In genomic region chr1:109080441-109081082, GRCh38 we compare ENCODE assay signal across 21 cellular contexts. TPM values are rescaled to one million over a fixed set of nuclear protein-coding genes. Genes with fewer than 3 reads are reported as not detected.
DNase-seq lines count a peak whose midpoint lies in the region; ATAC-seq and TF ChIP-seq lines count a peak whose summit lies in the region.
"Had no signal": no experiment of that assay in that cellular context is flagged by ENCODE, and none has a peak within 500 bp of the region (broad histone marks: within the 10 kb centered on the region; RNA-seq: fewer than 3 reads in every experiment).

No MANE protein-coding gene starts in this region.

- H3K4me2 ChIP-seq in parathyroid adenoma (ENCODE audit: low read length) = no peak overlapping the region

- no peaks in the 10 kb centered on the region for H3K36me3 ChIP-seq in heart right ventricle
- no peaks in the 10 kb centered on the region for H3K36me3 ChIP-seq in parathyroid adenoma (ENCODE audit: control insufficient read depth, insufficient read depth, low read length)
- H3K36me3 ChIP-seq in upper lobe of right lung = no peaks in the 10 kb centered on the region

- ATAC-seq in heart right ventricle = peak in 1 of 8 donors; percentile 39
- no peak for ATAC-seq in upper lobe of right lung
- ATAC-seq: esophagus mucosa had no signal

- H3K4me3 ChIP-seq in heart right ventricle (peak overlapping the region in 3 of 10 donors; percentile 1 to 23 (median 5)), parathyroid adenoma (ENCODE audit: low read depth, low read length) (no peak overlapping the region), upper lobe of right lung (no peak overlapping the region)
- H3K4me3 ChIP-seq: coronary artery had no signal

- H3K27ac ChIP-seq in heart right ventricle (peak overlapping the region; percentile 58 to 91 (median 85)), parathyroid adenoma (peak overlapping the region; percentile 78), upper lobe of right lung (peak overlapping the region; percentile 42)
- H3K27ac ChIP-seq: RWPE1 had no signal

- no peak overlapping the region for H3K9ac ChIP-seq in parathyroid adenoma

- H3K27me3 ChIP-seq in heart right ventricle (no peaks in the 10 kb centered on the region), parathyroid adenoma (ENCODE audit: control insufficient read depth, insufficient read depth, low read length) (no peaks in the 10 kb centered on the region), upper lobe of right lung (no peaks in the 10 kb centered on the region)

- H3K79me2 ChIP-seq in parathyroid adenoma = peaks cover 2% of the 10 kb centered on the region

- H3K4me1 ChIP-seq in heart right ventricle (peaks cover 4 to 24% (median 13%) of the 10 kb centered on the region in 9 donors), parathyroid adenoma (no peaks in the 10 kb centered on the region), upper lobe of right lung (no peaks in the 10 kb centered on the region)

- H3K9me3 Mint-ChIP-seq in endothelial cell (ENCODE audit: unreplicated experiment) = no peaks in the 10 kb centered on the region
- H3K9me3 Mint-ChIP-seq: CD4-positive, CD25-positive, alpha-beta regulatory T cell; IgD-negative memory B cell; T-helper 1 cell treated with Interleukin-12 subunit alpha and Interleukin-12 subunit beta and Interleukin-4 antibody, amounts not matched to agents 30 μg/mL and 1 μg/mL, for 36 hours had no signal

- peaks cover 5% of the 10 kb centered on the region for H3K27me3 Mint-ChIP-seq in endothelial cell (ENCODE audit: unreplicated experiment)

- no peaks in the 10 kb centered on the region for H3K36me3 Mint-ChIP-seq in endothelial cell (ENCODE audit: low read depth, unreplicated experiment)
- H3K36me3 Mint-ChIP-seq: CD4-positive, CD25-positive, alpha-beta regulatory T cell; IgD-negative memory B cell had no signal

- intact Hi-C loops in heart right ventricle (cut with DNase I) = no loop called here
- intact Hi-C loops in cardiac septum (cut with DNase I) = no loop called here
- intact Hi-C loops in upper lobe of right lung (cut with DNase I) = no loop called here

- no peaks in the 10 kb centered on the region for H3K9me3 ChIP-seq in heart right ventricle
- no peaks in the 10 kb centered on the region for H3K9me3 ChIP-seq in parathyroid adenoma (ENCODE audit: control insufficient read depth, low read length)
- no peaks in the 10 kb centered on the region for H3K9me3 ChIP-seq in upper lobe of right lung

- H3K4me1 Mint-ChIP-seq in endothelial cell (ENCODE audit: unreplicated experiment) = peaks cover 15% of the 10 kb centered on the region

- no peak overlapping the region for H2AFZ ChIP-seq in parathyroid adenoma

- TF ChIP-seq CTCF in heart right ventricle (IDR thresholded peaks at IDR 0.05) (no peak), endothelial cell (IDR thresholded peaks at IDR 0.05; ENCODE audit: unreplicated experiment) (no peak), parathyroid adenoma (IDR thresholded peaks at IDR 0.05) (no peak), upper lobe of right lung (IDR thresholded peaks at IDR 0.05) (no peak), GM10266 (IDR thresholded peaks at IDR 0.05; ENCODE audit: control insufficient read depth, insufficient read depth, low read depth, missing control alignments) (no peak)

- no peak for DNase-seq in heart right ventricle
- no peak for DNase-seq in cardiac septum (ENCODE audit: low spot score)
- DNase-seq in endothelial cell (ENCODE audit: low spot score) = no peak
- no peak for DNase-seq in upper lobe of right lung
- no peak for DNase-seq in GM10266 (ENCODE audit: extremely low spot score)
- DNase-seq in NK-92 treated with Interleukin-12 subunit alpha and Interleukin-12 subunit beta, amount 100 ng/mL, for 24 hours (lab: John Stamatoyannopoulos, UW) = no peak
- no peak for DNase-seq in iPS-NIHi11 (ENCODE audit: low spot score)
- DNase-seq: activated CD4-positive, CD25-positive, alpha-beta regulatory T cell; activated effector memory CD4-positive, alpha-beta T cell treated with Interleukin-2 at 50 U/mL for 16 hours; CD4-positive, CD25-positive, alpha-beta regulatory T cell; DMS79; NCI-H1048; NCI-H82; substantia nigra had no signal

- no peak overlapping the region for H3K4me3 Mint-ChIP-seq in endothelial cell (ENCODE audit: unreplicated experiment)
- H3K4me3 Mint-ChIP-seq: T-helper 1 cell treated with Interleukin-12 subunit alpha and Interleukin-12 subunit beta and Interleukin-4 antibody, amounts not matched to agents 30 μg/mL and 1 μg/mL, for 36 hours had no signal

- WGBS in heart right ventricle, 2 donors = 67 to 79% methylated on average over 5 of the region's 5 CpGs

- H3K27ac Mint-ChIP-seq in endothelial cell (ENCODE audit: unreplicated experiment) = peak overlapping the region; percentile 33
- H3K27ac Mint-ChIP-seq: CD4-positive, CD25-positive, alpha-beta regulatory T cell; progenitor cell of endocrine pancreas; T-helper 1 cell treated with Interleukin-12 subunit alpha and Interleukin-12 subunit beta and Interleukin-4 antibody, amounts not matched to agents 30 μg/mL and 1 μg/mL, for 36 hours had no signal

RNA-seq across cellular contexts. Expression of gene TAF13, which starts 4.8 kb away (rescaled TPM):
- total RNA-seq in heart right ventricle = 10 to 100 TPM; 45.8 to 69.9 (median 59.0) TPM
- polyA plus RNA-seq in heart right ventricle = 10 to 100 TPM; 18.4 to 42.4 TPM
- 65.0 TPM for total RNA-seq in cardiac septum
- 33.7 TPM for total RNA-seq in endothelial cell (ENCODE audit: unreplicated experiment)
- 41.1 TPM for total RNA-seq in upper lobe of right lung

RNA-seq across cellular contexts. Expression of gene TMEM167B, which starts 10.0 kb away (rescaled TPM):
- total RNA-seq in heart right ventricle (10 to 100 TPM; 27.5 to 52.9 (median 41.2) TPM), cardiac septum (37.4 TPM), endothelial cell (ENCODE audit: unreplicated experiment) (22.3 TPM), upper lobe of right lung (49.7 TPM)
- 10 to 100 TPM; 12.0 to 17.2 TPM for polyA plus RNA-seq in heart right ventricle

RNA-seq across cellular contexts. Expression of gene ELAPOR1, which starts 33.4 kb away (rescaled TPM):
- total RNA-seq in heart right ventricle (under 1 TPM in 8 of 10 donors, not detected in 2; 0.18 to 0.54 (median 0.35) TPM), cardiac septum (0.30 TPM), endothelial cell (ENCODE audit: unreplicated experiment) (0.26 TPM), upper lobe of right lung (5.6 TPM)
- polyA plus RNA-seq in heart right ventricle = under 1 TPM; 0.06 to 0.07 TPM

RNA-seq across cellular contexts. Expression of gene WDR47, which starts 38.7 kb away (rescaled TPM):
- total RNA-seq in heart right ventricle (10 to 100 TPM; 10.7 to 20.6 (median 14.4) TPM), cardiac septum (15.7 TPM), endothelial cell (ENCODE audit: unreplicated experiment) (19.4 TPM), upper lobe of right lung (14.7 TPM)
- 1 to 10 TPM; 3.5 to 4.6 TPM for polyA plus RNA-seq in heart right ventricle
